Comparison of ENCODE assay signal across 1 cellular context in genomic region chr12:106773945-106774807, GRCh38.
A peak's percentile ranks its signal among the peaks of the same experiment; 100 is the strongest.
TF ChIP-seq lines count a peak whose summit lies in the region.

Gene RIC8B (plus strand): TSS chr12:106774682. CDS start chr12:106774746, 64 bp downstream.

TF ChIP-seq in HepG2, 621 proteins besides CTCF, POLR2A, EP300 and RAD21 (continued from another document and continues in another):
- TF ChIP-seq ZNF503 (CRISPR knock-in tag; IDR thresholded peaks at IDR 0.05) (peak; percentile 8), CHD2 (IDR thresholded peaks at IDR 0.05; ENCODE audit: low read depth, low read length) (peak; percentile 96), ZFP90 (CRISPR knock-in tag; IDR thresholded peaks at IDR 0.05; ENCODE audit: borderline replicate concordance) (no peak; the same call in 1 of the 2 replicates), ZNF446 (CRISPR knock-in tag; IDR thresholded peaks at IDR 0.05) (peak; percentile 28; the same call in 1 of the 2 replicates), ZBTB25 (CRISPR knock-in tag; IDR thresholded peaks at IDR 0.05) (peak; percentile 88), PITX1 (CRISPR knock-in tag; IDR thresholded peaks at IDR 0.05) (peak; percentile 52; the same call in 1 of the 2 replicates), IRF9 (CRISPR knock-in tag; IDR thresholded peaks at IDR 0.05; ENCODE audit: borderline replicate concordance) (0 out of 2 replicates have a peak, but pooled peaks have one; percentile 47), RNF219 (CRISPR knock-in tag; IDR thresholded peaks at IDR 0.05) (no peak), SOX13 (IDR thresholded peaks at IDR 0.05) (no peak), SOX13 (CRISPR knock-in tag; conservative IDR thresholded peaks at IDR 0.05 in 1 of 2, IDR thresholded peaks at IDR 0.05 in 1 of 2) (no peak; a peak in 1 of 4 replicates), PBX3 (CRISPR knock-in tag; IDR thresholded peaks at IDR 0.05; ENCODE audit: borderline replicate concordance) (no peak), ZNF766 (CRISPR knock-in tag; IDR thresholded peaks at IDR 0.05; ENCODE audit: borderline replicate concordance) (no peak), TFDP1 (CRISPR knock-in tag; IDR thresholded peaks at IDR 0.05; ENCODE audit: borderline replicate concordance) (peak; percentile 70; the same call in 1 of the 2 replicates), ZBTB42 (CRISPR knock-in tag; IDR thresholded peaks at IDR 0.05) (no peak), ISX (CRISPR knock-in tag; conservative IDR thresholded peaks at IDR 0.05) (no peak), KDM4B (CRISPR knock-in tag; IDR thresholded peaks at IDR 0.05) (peak; percentile 46; the same call in 1 of the 2 replicates), KLF16 (CRISPR knock-in tag; IDR thresholded peaks at IDR 0.05) (peak in 1 of 2 experiments; percentile 89; a peak in 2 of 4 replicates), ZNF737 (CRISPR knock-in tag; IDR thresholded peaks at IDR 0.05; ENCODE audit: borderline replicate concordance) (no peak), ZBTB20 (CRISPR knock-in tag; IDR thresholded peaks at IDR 0.05; ENCODE audit: borderline replicate concordance, low read depth) (0 out of 2 replicates have a peak, but pooled peaks have one; percentile 18), TBP (CRISPR knock-in tag; IDR thresholded peaks at IDR 0.05) (peak; percentile 82; the same call in 1 of the 2 replicates), SCMH1 (CRISPR knock-in tag; IDR thresholded peaks at IDR 0.05; ENCODE audit: borderline replicate concordance) (no peak), ZSCAN21 (CRISPR knock-in tag; IDR thresholded peaks at IDR 0.05; ENCODE audit: borderline replicate concordance) (no peak), ZNF430 (CRISPR knock-in tag; IDR thresholded peaks at IDR 0.05) (peak; percentile 63), ZNF354B (CRISPR knock-in tag; IDR thresholded peaks at IDR 0.05) (no peak), DMTF1 (CRISPR knock-in tag; IDR thresholded peaks at IDR 0.05) (no peak), MEF2D (CRISPR knock-in tag; IDR thresholded peaks at IDR 0.05) (peak; percentile 71; the same call in 1 of the 2 replicates), DBP (CRISPR knock-in tag; IDR thresholded peaks at IDR 0.05; ENCODE audit: not compliant biosample characterization) (no peak), ELF4 (CRISPR knock-in tag; IDR thresholded peaks at IDR 0.05; ENCODE audit: borderline replicate concordance) (no peak), TRIM22 (IDR thresholded peaks at IDR 0.05) (no peak), ZIK1 (CRISPR knock-in tag; IDR thresholded peaks at IDR 0.05; ENCODE audit: borderline replicate concordance, low read depth) (peak; percentile 34; the same call in 1 of the 2 replicates), AGO1 (IDR thresholded peaks at IDR 0.05; ENCODE audit: low read depth, low read length, poor library complexity, severe bottlenecking) (no peak), ZNF652 (CRISPR knock-in tag; IDR thresholded peaks at IDR 0.05; ENCODE audit: borderline replicate concordance, low read depth) (no peak), ATF1 (CRISPR knock-in tag; IDR thresholded peaks at IDR 0.05) (peak; percentile 96), RFX1 (IDR thresholded peaks at IDR 0.05) (peak; percentile 46; the same call in 1 of the 2 replicates), SMARCE1 (IDR thresholded peaks at IDR 0.05; ENCODE audit: borderline replicate concordance) (no peak)
- TF ChIP-seq, protein P1, sequence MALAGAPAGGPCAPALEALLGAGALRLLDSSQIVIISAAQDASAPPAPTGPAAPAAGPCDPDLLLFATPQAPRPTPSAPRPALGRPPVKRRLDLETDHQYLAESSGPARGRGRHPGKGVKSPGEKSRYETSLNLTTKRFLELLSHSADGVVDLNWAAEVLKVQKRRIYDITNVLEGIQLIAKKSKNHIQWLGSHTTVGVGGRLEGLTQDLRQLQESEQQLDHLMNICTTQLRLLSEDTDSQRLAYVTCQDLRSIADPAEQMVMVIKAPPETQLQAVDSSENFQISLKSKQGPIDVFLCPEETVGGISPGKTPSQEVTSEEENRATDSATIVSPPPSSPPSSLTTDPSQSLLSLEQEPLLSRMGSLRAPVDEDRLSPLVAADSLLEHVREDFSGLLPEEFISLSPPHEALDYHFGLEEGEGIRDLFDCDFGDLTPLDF (CRISPR knock-in tag; IDR thresholded peaks at IDR 0.05) = peak; percentile 94
- TF ChIP-seq, protein P2, sequence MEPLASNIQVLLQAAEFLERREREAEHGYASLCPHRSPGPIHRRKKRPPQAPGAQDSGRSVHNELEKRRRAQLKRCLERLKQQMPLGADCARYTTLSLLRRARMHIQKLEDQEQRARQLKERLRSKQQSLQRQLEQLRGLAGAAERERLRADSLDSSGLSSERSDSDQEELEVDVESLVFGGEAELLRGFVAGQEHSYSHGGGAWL (CRISPR knock-in tag; IDR thresholded peaks at IDR 0.05) = peak; percentile 59; the same call in 1 of the 2 replicates
- TF ChIP-seq, protein P3, sequence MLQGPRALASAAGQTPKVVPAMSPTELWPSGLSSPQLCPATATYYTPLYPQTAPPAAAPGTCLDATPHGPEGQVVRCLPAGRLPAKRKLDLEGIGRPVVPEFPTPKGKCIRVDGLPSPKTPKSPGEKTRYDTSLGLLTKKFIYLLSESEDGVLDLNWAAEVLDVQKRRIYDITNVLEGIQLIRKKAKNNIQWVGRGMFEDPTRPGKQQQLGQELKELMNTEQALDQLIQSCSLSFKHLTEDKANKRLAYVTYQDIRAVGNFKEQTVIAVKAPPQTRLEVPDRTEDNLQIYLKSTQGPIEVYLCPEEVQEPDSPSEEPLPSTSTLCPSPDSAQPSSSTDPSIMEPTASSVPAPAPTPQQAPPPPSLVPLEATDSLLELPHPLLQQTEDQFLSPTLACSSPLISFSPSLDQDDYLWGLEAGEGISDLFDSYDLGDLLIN (CRISPR knock-in tag; IDR thresholded peaks at IDR 0.05; ENCODE audit: borderline replicate concordance) = 0 out of 2 replicates have a peak, but pooled peaks have one; percentile 40
- TF ChIP-seq, protein P4, sequence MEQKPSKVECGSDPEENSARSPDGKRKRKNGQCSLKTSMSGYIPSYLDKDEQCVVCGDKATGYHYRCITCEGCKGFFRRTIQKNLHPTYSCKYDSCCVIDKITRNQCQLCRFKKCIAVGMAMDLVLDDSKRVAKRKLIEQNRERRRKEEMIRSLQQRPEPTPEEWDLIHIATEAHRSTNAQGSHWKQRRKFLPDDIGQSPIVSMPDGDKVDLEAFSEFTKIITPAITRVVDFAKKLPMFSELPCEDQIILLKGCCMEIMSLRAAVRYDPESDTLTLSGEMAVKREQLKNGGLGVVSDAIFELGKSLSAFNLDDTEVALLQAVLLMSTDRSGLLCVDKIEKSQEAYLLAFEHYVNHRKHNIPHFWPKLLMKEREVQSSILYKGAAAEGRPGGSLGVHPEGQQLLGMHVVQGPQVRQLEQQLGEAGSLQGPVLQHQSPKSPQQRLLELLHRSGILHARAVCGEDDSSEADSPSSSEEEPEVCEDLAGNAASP (CRISPR knock-in tag; IDR thresholded peaks at IDR 0.05; ENCODE audit: borderline replicate concordance) = peak; percentile 55
